Comparison of ENCODE assay signal across 8 cellular contexts in genomic region chr19:1438035-1438932, GRCh38. TPM values are rescaled to one million over a fixed set of nuclear protein-coding genes. Genes with fewer than 3 reads are reported as not detected.
DNase-seq lines count a peak whose midpoint lies in the region; ATAC-seq and TF ChIP-seq lines count a peak whose summit lies in the region.

Gene RPS15 (plus strand): TSS chr19:1438396. CDS start chr19:1438426, 30 bp downstream.

- no peaks in the 10 kb centered on the region for H3K27me3 Mint-ChIP-seq in activated T-cell treated with anti-CD3 and anti-CD28 coated beads, Interleukin-2, amount 50 U/mL, for 24 hours

- H3K36me3 Mint-ChIP-seq in activated T-cell treated with anti-CD3 and anti-CD28 coated beads, Interleukin-2, amount 50 U/mL, for 24 hours (ENCODE audit: low read depth) = peaks cover 68% of the 10 kb centered on the region

- peak; percentile 95 for DNase-seq in DMS53 (lab: John Stamatoyannopoulos, UW)
- peak; percentile 68 for DNase-seq in Panc1 (ENCODE audit: low read depth, low spot score)
- peak; percentile 96 for DNase-seq in activated T-cell treated with anti-CD3 and anti-CD28 coated beads, Interleukin-2, amount 50 U/mL, for 24 hours
- peak; percentile 81 for DNase-seq in stimulated activated CD8-positive, alpha-beta memory T cell treated with anti-CD3 and anti-CD28 coated beads, Interleukin-7, amount 100 ng/mL, for 24 hours (ENCODE audit: low read depth)

- in situ Hi-C loops in Panc1 (cut with HindIII; ENCODE audit: low pct_unique_long_range_greater_than_20kb, low sequenced_read_pairs) = no loop called here

- peaks cover 24% of the 10 kb centered on the region for H3K79me2 ChIP-seq in KMS-11 (ENCODE audit: insufficient read depth, low read depth)

- H3K4me3 ChIP-seq in KMS-11 (IDR thresholded peaks at IDR 0.05; ENCODE audit: insufficient read depth, low read depth, low read length) (no peak within 1 kb of the TSS), Panc1 (ENCODE audit: low read depth in 2 of 2, low read length in 2 of 2) (peak within 1 kb of the TSS; percentile 73 to 86), esophagus (ENCODE audit: low read depth in 1 of 2, low read length in 2 of 2) (peak within 1 kb of the TSS; percentile 93 to 94), muscle layer of duodenum (ENCODE audit: low read depth in 1 of 2, low read length in 2 of 2) (peak within 1 kb of the TSS; percentile 67 to 71)

- peak; percentile 71 for ATAC-seq in GM21619 (IDR thresholded peaks at IDR 0.05; ENCODE audit: unreplicated experiment)
- peak; percentile 85 for ATAC-seq in Panc1

- H3K9ac ChIP-seq in KMS-11 = peak within 1 kb of the TSS; percentile 93

- peak within 1 kb of the TSS; percentile 100 for H3K27ac Mint-ChIP-seq in activated T-cell treated with anti-CD3 and anti-CD28 coated beads, Interleukin-2, amount 50 U/mL, for 24 hours

- 0 out of 2 replicates have a peak within 1 kb of the TSS, but pooled peaks have one; percentile 4 for H2AFZ ChIP-seq in KMS-11 (ENCODE audit: low read depth)

- peaks cover 36% of the 10 kb centered on the region for H3K4me1 Mint-ChIP-seq in activated T-cell treated with anti-CD3 and anti-CD28 coated beads, Interleukin-2, amount 50 U/mL, for 24 hours (ENCODE audit: low read depth)

- H3K27ac ChIP-seq in KMS-11 (peak within 1 kb of the TSS; percentile 82), Panc1 (ENCODE audit: low read length) (peak within 1 kb of the TSS; percentile 87), esophagus (ENCODE audit: low read depth in 2 of 2, low read length in 1 of 2) (peak within 1 kb of the TSS; percentile 86 to 91), muscle layer of duodenum (ENCODE audit: low read length) (peak within 1 kb of the TSS; percentile 72)

- H3K27me3 ChIP-seq in KMS-11 (ENCODE audit: insufficient read depth, low read depth) (no peaks in the 10 kb centered on the region), Panc1 (ENCODE audit: control insufficient read depth, insufficient read depth, low read length) (no peaks in the 10 kb centered on the region), esophagus (ENCODE audit: control insufficient read depth in 1 of 2, insufficient read depth in 2 of 2, low read length in 2 of 2) (no peaks in the 10 kb centered on the region), muscle layer of duodenum (ENCODE audit: low read depth, low read length) (no peaks in the 10 kb centered on the region)

- 1% methylated on average over 95 to 100 of the region's 100 CpGs for WGBS in esophagus, 2 donors

- TF ChIP-seq CTCF in KMS-11 (conservative IDR thresholded peaks at IDR 0.05; ENCODE audit: low read depth, low read length) = peak; percentile 60; the same call in 1 of the 2 replicates
- TF ChIP-seq CTCF in Panc1 (IDR thresholded peaks at IDR 0.05) = peak; percentile 94

- peaks cover 9% of the 10 kb centered on the region for H4K20me1 ChIP-seq in KMS-11 (ENCODE audit: insufficient read depth)

- TSS peak; percentile 95 for BruUV-seq in Panc1 (replicated peaks; lab: Mats Ljungman, UMichigan)

- H3K4me2 ChIP-seq in KMS-11 = peak within 1 kb of the TSS; percentile 58

- POLR2A ChIA-PET in Panc1 (lab: Charles Lee) = no interaction called here

- peak within 1 kb of the TSS; percentile 98 for H3K4me3 Mint-ChIP-seq in activated T-cell treated with anti-CD3 and anti-CD28 coated beads, Interleukin-2, amount 50 U/mL, for 24 hours

- no peaks in the 10 kb centered on the region for H3K9me3 Mint-ChIP-seq in activated T-cell treated with anti-CD3 and anti-CD28 coated beads, Interleukin-2, amount 50 U/mL, for 24 hours

- H3K4me1 ChIP-seq in KMS-11 (ENCODE audit: low read depth, poor library complexity, severe bottlenecking) = peaks cover 16% of the 10 kb centered on the region
- H3K4me1 ChIP-seq in Panc1 (ENCODE audit: control insufficient read depth, insufficient read depth, low read length) = peaks cover 33% of the 10 kb centered on the region
- H3K4me1 ChIP-seq in esophagus (ENCODE audit: control insufficient read depth in 2 of 2, insufficient read depth in 2 of 2, low read length in 1 of 2) = peaks cover 7 to 11% of the 10 kb centered on the region in 2 donors
- H3K4me1 ChIP-seq in muscle layer of duodenum (ENCODE audit: control insufficient read depth in 1 of 2, insufficient read depth in 2 of 2, low read length in 2 of 2) = peaks cover 0 to 27% of the 10 kb centered on the region in 2 donors

- intact Hi-C loops in Panc1 (cut with micrococcal nuclease; ENCODE audit: unreplicated experiment) = no loop called here

- H3K36me3 ChIP-seq in KMS-11 (ENCODE audit: insufficient read depth) = peaks cover 11% of the 10 kb centered on the region; the same call in 1 of the 2 replicates
- H3K36me3 ChIP-seq in Panc1 (ENCODE audit: control insufficient read depth, insufficient read depth, low read length) = peaks cover 6% of the 10 kb centered on the region
- peaks cover 10 to 44% of the 10 kb centered on the region in 2 donors for H3K36me3 ChIP-seq in esophagus (ENCODE audit: control insufficient read depth in 2 of 2, insufficient read depth in 2 of 2, low read length in 1 of 2)
- H3K36me3 ChIP-seq in muscle layer of duodenum (ENCODE audit: control insufficient read depth in 1 of 2, insufficient read depth in 2 of 2, low read length in 2 of 2) = peaks cover 26 to 53% of the 10 kb centered on the region in 2 donors

- H3K9me3 ChIP-seq in Panc1 (ENCODE audit: control insufficient read depth, insufficient read depth, low read depth, low read length) (no peaks in the 10 kb centered on the region), esophagus (ENCODE audit: control insufficient read depth in 2 of 2, insufficient read depth in 1 of 2, low read depth in 1 of 2, low read length in 1 of 2) (no peaks in the 10 kb centered on the region), muscle layer of duodenum (ENCODE audit: control insufficient read depth in 1 of 2, low read length in 2 of 2) (no peaks in the 10 kb centered on the region)

- CTCF ChIA-PET in Panc1 (lab: Charles Lee) = no interaction called here

RNA-seq across cellular contexts. Expression of gene RPS15, which starts in this region (rescaled TPM):
- 1,067 TPM for total RNA-seq in Panc1 (2021; ENCODE audit: unreplicated experiment)
- 2,091 TPM for polyA plus RNA-seq in Panc1 (2012; ENCODE audit: insufficient read length)
- polyA plus RNA-seq in esophagus = 1,000 to 10,000 TPM; 2,888 to 3,260 TPM
